In genomic region chr6:34526992-34527728, GRCh38 we compare ENCODE assay signal across 8 cellular contexts. TPM values are rescaled to one million over a fixed set of nuclear protein-coding genes. Genes with fewer than 3 reads are reported as not detected.
A peak's percentile ranks its signal among the peaks of the same experiment; 100 is the strongest.
DNase-seq lines count a peak whose midpoint lies in the region; ATAC-seq and TF ChIP-seq lines count a peak whose summit lies in the region.

No MANE protein-coding gene starts in this region.

- DNase-seq in DMS53 (lab: John Stamatoyannopoulos, UW) (peak; percentile 95), GOT3 (lab: John Stamatoyannopoulos, UW) (peak; percentile 67), Peyer's patch (peak; percentile 97 to 98 (median 97)), fibroblast of mammary gland (ENCODE audit: low read depth) (peak; percentile 85)
- peak; percentile 98 for DNase-seq in activated T-cell treated with anti-CD3 and anti-CD28 coated beads, Interleukin-2, amount 50 U/mL, for 72 hours
- DNase-seq in naive thymus-derived CD4-positive, alpha-beta T cell = peak; percentile 88 to 96 (median 94)
- DNase-seq in stimulated activated CD8-positive, alpha-beta memory T cell treated with anti-CD3 and anti-CD28 coated beads, Interleukin-7, amount 100 ng/mL, for 48 hours (ENCODE audit: extremely low read depth in 1 of 2, low read depth in 1 of 2) = peak; percentile 87 to 93

- H3K4me1 Mint-ChIP-seq in activated T-cell treated with anti-CD3 and anti-CD28 coated beads, Interleukin-2, amount 50 U/mL, for 72 hours (ENCODE audit: low read depth) = peaks cover 5% of the 10 kb centered on the region
- peaks cover 4 to 12% (median 8%) of the 10 kb centered on the region in 7 donors for H3K4me1 Mint-ChIP-seq in naive thymus-derived CD4-positive, alpha-beta T cell

- POLR2A ChIA-PET in naive thymus-derived CD4-positive, alpha-beta T cell (lab: Charles Lee) = interaction anchor here (0.9 to 1.5 kb wide), 4 partner anchors 102 to 361 kb away, joined by 3 to 6 read pairs (median 4); partner anchors contain the start of genes BLTP3A, HMGA1 and TAF11

- intact Hi-C loops in naive thymus-derived CD4-positive, alpha-beta T cell (cut with micrococcal nuclease) = loop anchor here (1.0 to 5.0 kb wide), 10 partner anchors 56 to 678 kb away; partner anchors contain the start of genes SMIM29 (in 2 of the 2), ANKS1A (in 1 of the 2), RPS10 (in 1 of the 2) and SNRPC (in 1 of the 2)

- no peak for TF ChIP-seq POLR2A in Peyer's patch (IDR thresholded peaks at IDR 0.05)

- peak; percentile 94 to 98 for ATAC-seq in activated T-cell treated with anti-CD3 and anti-CD28 coated beads, Interleukin-2, amount 50 U/mL, for 72 hours (replicated peaks in 1 of 2)
- ATAC-seq in naive thymus-derived CD4-positive, alpha-beta T cell = peak; percentile 100

- H3K4me3 ChIP-seq in Peyer's patch (peak overlapping the region; percentile 15 to 40 (median 30)), fibroblast of mammary gland (ENCODE audit: control insufficient read depth, low read depth, low read length) (peak overlapping the region; percentile 27)
- H3K4me3 ChIP-seq in naive thymus-derived CD4-positive, alpha-beta T cell (ENCODE audit: low read length) = peak overlapping the region; percentile 33

- no peaks in the 10 kb centered on the region for H3K9me3 Mint-ChIP-seq in activated T-cell treated with anti-CD3 and anti-CD28 coated beads, Interleukin-2, amount 50 U/mL, for 72 hours
- no peaks in the 10 kb centered on the region for H3K9me3 Mint-ChIP-seq in naive thymus-derived CD4-positive, alpha-beta T cell

- H3K27ac Mint-ChIP-seq in activated T-cell treated with anti-CD3 and anti-CD28 coated beads, Interleukin-2, amount 50 U/mL, for 72 hours = no peak overlapping the region
- H3K27ac Mint-ChIP-seq in naive thymus-derived CD4-positive, alpha-beta T cell = peak overlapping the region; percentile 12 to 89 (median 72)

- H3K36me3 ChIP-seq in Peyer's patch = no peaks in the 10 kb centered on the region
- no peaks in the 10 kb centered on the region for H3K36me3 ChIP-seq in naive thymus-derived CD4-positive, alpha-beta T cell (ENCODE audit: control insufficient read depth in 2 of 3, insufficient read depth in 3 of 3, low read length in 3 of 3)

- H3K4me1 ChIP-seq in Peyer's patch = peaks cover 0 to 10% (median 0%) of the 10 kb centered on the region in 4 donors
- peaks cover 7 to 14% of the 10 kb centered on the region in 2 donors for H3K4me1 ChIP-seq in naive thymus-derived CD4-positive, alpha-beta T cell (ENCODE audit: control insufficient read depth in 2 of 2, insufficient read depth in 2 of 2, low read length in 2 of 2)

- H3K27me3 ChIP-seq in Peyer's patch = no peaks in the 10 kb centered on the region
- no peaks in the 10 kb centered on the region for H3K27me3 ChIP-seq in naive thymus-derived CD4-positive, alpha-beta T cell (ENCODE audit: control insufficient read depth in 2 of 2, insufficient read depth in 2 of 2, low read length in 2 of 2)

- TF ChIP-seq CTCF in LNCAP (IDR thresholded peaks at IDR 0.05) = peak; percentile 55
- TF ChIP-seq CTCF in Peyer's patch (IDR thresholded peaks at IDR 0.05) = peak; percentile 44 to 85 (median 80)
- TF ChIP-seq CTCF in fibroblast of mammary gland (conservative IDR thresholded peaks at IDR 0.05; ENCODE audit: control insufficient read depth, insufficient read depth, low read depth, low read length) = peak; percentile 47

- no peaks in the 10 kb centered on the region for H3K36me3 Mint-ChIP-seq in activated T-cell treated with anti-CD3 and anti-CD28 coated beads, Interleukin-2, amount 50 U/mL, for 72 hours (ENCODE audit: insufficient read depth in 2 of 2)
- no peaks in the 10 kb centered on the region for H3K36me3 Mint-ChIP-seq in naive thymus-derived CD4-positive, alpha-beta T cell

- no peaks in the 10 kb centered on the region for H3K27me3 Mint-ChIP-seq in activated T-cell treated with anti-CD3 and anti-CD28 coated beads, Interleukin-2, amount 50 U/mL, for 72 hours (ENCODE audit: low read depth)
- peaks cover 0 to 2% (median 0%) of the 10 kb centered on the region in 5 donors for H3K27me3 Mint-ChIP-seq in naive thymus-derived CD4-positive, alpha-beta T cell

- H3K27ac ChIP-seq in Peyer's patch = peak overlapping the region in 1 of 4 donors; percentile 63
- peak overlapping the region; percentile 70 for H3K27ac ChIP-seq in naive thymus-derived CD4-positive, alpha-beta T cell (ENCODE audit: low read depth, low read length)

- H3K4me3 Mint-ChIP-seq in activated T-cell treated with anti-CD3 and anti-CD28 coated beads, Interleukin-2, amount 50 U/mL, for 72 hours = peak overlapping the region; percentile 43 to 67
- peak overlapping the region; percentile 20 to 69 (median 46) for H3K4me3 Mint-ChIP-seq in naive thymus-derived CD4-positive, alpha-beta T cell

- no peaks in the 10 kb centered on the region for H3K9me3 ChIP-seq in Peyer's patch
- no peaks in the 10 kb centered on the region for H3K9me3 ChIP-seq in naive thymus-derived CD4-positive, alpha-beta T cell (ENCODE audit: control insufficient read depth in 2 of 3, low read length in 3 of 3)

- CTCF ChIA-PET in naive thymus-derived CD4-positive, alpha-beta T cell (lab: Charles Lee) = interaction anchor here (0.6 to 1.8 kb wide), 5 partner anchors 14 to 82 kb away, joined by 3 to 13 read pairs (median 4); no protein-coding TSS in a partner anchor

RNA-seq across cellular contexts. Expression of gene SPDEF, which starts 29.0 kb away (rescaled TPM):
- total RNA-seq in Peyer's patch = 10 to 100 TPM; 29.7 to 58.7 (median 39.0) TPM
- total RNA-seq in activated T-cell treated with anti-CD3 and anti-CD28 coated beads, Interleukin-2, amount 50 U/mL, for 72 hours = under 1 TPM; 0.16 to 0.34 TPM
- under 1 TPM in 2 of 5 experiments, not detected in 3; 0.39 to 0.40 TPM for total RNA-seq in naive thymus-derived CD4-positive, alpha-beta T cell
- not detected for polyA plus RNA-seq in naive thymus-derived CD4-positive, alpha-beta T cell

Comparison
In these comparisons a context has a peak if more than half of its experiments do, and no peak if none do; other contexts are left out.
1. RNA of gene SPDEF, which starts 29.0 kb away (total RNA-seq): 29.7 to 58.7 TPM in Peyer's patch; 0.16 to 0.34 TPM in activated T-cell treated with anti-CD3 and anti-CD28 coated beads, Interleukin-2, amount 50 U/mL, for 72 hours and 0.39 to 0.40 TPM in naive thymus-derived CD4-positive, alpha-beta T cell; every median in the first group is over 10 times any median in the second.
2. Peak in every context shown above with its lines, with median percentiles within 50 percentile points of each other: DNase-seq, CTCF ChIP-seq and H3K4me3 ChIP-seq.